In the genomic region with DNA sequence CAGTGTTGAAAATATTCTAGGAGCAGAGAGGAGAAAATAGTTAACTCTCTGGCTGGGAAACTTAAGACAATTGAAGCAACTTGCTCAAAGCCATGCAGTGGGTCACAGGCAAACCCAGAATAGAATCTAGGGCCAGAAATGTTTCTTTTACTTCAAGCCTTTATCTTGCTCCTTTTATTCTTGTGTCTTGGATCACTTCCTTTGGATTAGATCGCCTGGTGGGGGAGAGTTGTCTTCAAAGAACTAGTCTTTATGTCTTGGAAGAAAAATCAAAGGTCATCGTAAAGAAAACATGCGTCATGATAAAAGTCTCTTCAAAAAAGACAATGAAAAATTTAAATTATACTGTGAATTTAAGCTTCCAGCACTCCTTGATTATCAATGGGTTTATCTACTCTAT, we compare ENCODE assay signal across 24 cellular contexts.
"Had no signal": no experiment of that assay in that cellular context is flagged by ENCODE, and none has a peak within 500 bp of the region (broad histone marks: within the 10 kb centered on the region; RNA-seq: fewer than 3 reads in every experiment).

No MANE protein-coding gene starts in this region.

- H3K4me3 ChIP-seq: body of pancreas, cardiac muscle cell, SJSA1 had no signal

- H3K27ac ChIP-seq: body of pancreas, cardiac muscle cell, SJSA1 had no signal

- H3K4me3 Mint-ChIP-seq: activated CD8-positive, alpha-beta T cell treated with anti-CD3 and anti-CD28 coated beads, Interleukin-2, amount 10 ng/mL, durations not matched to agents 7 days and 5 days; T-helper 2 cell treated with Interferon-gamma antibody and Interleukin-4, amounts not matched to agents 5 μg/mL and 100 μg/mL, for 36 hours had no signal

- H3K27ac Mint-ChIP-seq: activated CD8-positive, alpha-beta T cell treated with anti-CD3 and anti-CD28 coated beads, Interleukin-2, amount 10 ng/mL, durations not matched to agents 7 days and 5 days; T-helper 2 cell treated with Interferon-gamma antibody and Interleukin-4, amounts not matched to agents 5 μg/mL and 100 μg/mL, for 36 hours had no signal

- H3K36me3 ChIP-seq: cardiac muscle cell, SJSA1 had no signal

- FAIRE-seq: RCC 7860 had no signal

- H3K9me3 Mint-ChIP-seq: T-helper 2 cell treated with Interferon-gamma antibody and Interleukin-4, amounts not matched to agents 5 μg/mL and 100 μg/mL, for 36 hours had no signal

- DNase-seq: activated CD4-positive, alpha-beta T cell treated with anti-CD3 and anti-CD28 coated beads for 4 hours; activated CD4-positive, alpha-beta T cell treated with anti-CD3 and anti-CD28 coated beads, Interleukin-2, amount 50 U/mL, for 4 hours; activated CD8-positive, alpha-beta memory T cell treated with anti-CD3 and anti-CD28 coated beads, Interleukin-2, amount 50 U/mL, for 48 hours; activated CD8-positive, alpha-beta T cell treated with anti-CD3 and anti-CD28 coated beads, Interleukin-2, amount 10 ng/mL, durations not matched to agents 7 days and 5 days; activated naive CD4-positive, alpha-beta T cell treated with anti-CD3 and anti-CD28 coated beads, Interleukin-2, amount 50 U/mL, for 16 hours; activated T-cell treated with anti-CD3 and anti-CD28 coated beads, Interleukin-2, amount 50 U/mL, for 1 hour; aorta; body of pancreas; Kasumi-1; KBM-7; NCI-H1105 treated with DMSO at 0.1 percent for 48 hours; NCI-H1436 treated with DMSO at 0.1 percent for 48 hours; NCI-H187; NCI-H2081; NCI-H510A treated with DMSO at 0.1 percent for 48 hours; NCI-H69; SHP77; SW 1271 had no signal

- ATAC-seq: activated CD4-positive, CD25-positive, alpha-beta regulatory T cell treated with anti-CD3 and anti-CD28 coated beads, Interleukin-2, amount 50 U/mL, for 24 hours; activated CD8-positive, alpha-beta T cell treated with anti-CD3 and anti-CD28 coated beads, Interleukin-2, amount 10 ng/mL, durations not matched to agents 7 days and 5 days; body of pancreas; SK-N-SH treated with all-trans-retinoic acid at 6 μM for 48 hours had no signal

- H3K9me3 ChIP-seq: body of pancreas, SJSA1 had no signal

- H3K4me1 ChIP-seq: body of pancreas had no signal
